17 cellular contexts compared by ENCODE assay signal in genomic region chr2:169711751-169712509, GRCh38. TPM values are rescaled to one million over a fixed set of nuclear protein-coding genes. Genes with fewer than 3 reads are reported as not detected.
A peak's percentile ranks its signal among the peaks of the same experiment; 100 is the strongest.
DNase-seq lines count a peak whose midpoint lies in the region; TF ChIP-seq lines count a peak whose summit lies in the region.
"Had no signal": no experiment of that assay in that cellular context is flagged by ENCODE, and none has a peak within 500 bp of the region (broad histone marks: within the 10 kb centered on the region; RNA-seq: fewer than 3 reads in every experiment).

No MANE protein-coding gene starts in this region.

- peak; percentile 75 for DNase-seq in NCI-H345 (lab: John Stamatoyannopoulos, UW)
- DNase-seq in NCI-H345 treated with DMSO at 0.1 percent for 48 hours (lab: John Stamatoyannopoulos, UW; ENCODE audit: unreplicated experiment) = no peak
- peak; percentile 7 for DNase-seq in NCI-H748 treated with DMSO at 0.1 percent for 48 hours (lab: John Stamatoyannopoulos, UW)
- peak; percentile 57 to 82 for DNase-seq in erythroblast (lab: John Stamatoyannopoulos, UW)
- peak; percentile 59 for DNase-seq in pulmonary artery endothelial cell (ENCODE audit: low read depth, low spot score)
- DNase-seq in effector CD4-positive, alpha-beta T cell = no peak
- no peak for DNase-seq in DMS114 treated with DMSO at 0.1 percent for 48 hours (lab: John Stamatoyannopoulos, UW; ENCODE audit: unreplicated experiment)
- DNase-seq in activated effector memory CD4-positive, alpha-beta T cell treated with anti-CD3 and anti-CD28 coated beads, Interleukin-2, amount 50 U/mL, for 16 hours = no peak
- DNase-seq: activated T-cell treated with anti-CD3 and anti-CD28 coated beads, Interleukin-2, amount 50 U/mL, for 4 hours; DMS79 treated with DMSO at 0.1 percent for 48 hours; left lung; NCI-H1048; NCI-H526 treated with DMSO at 0.1 percent for 48 hours; T1000 had no signal

- TF ChIP-seq POLR2A in erythroblast (IDR thresholded peaks at IDR 0.05; ENCODE audit: low read length) = no peak

RNA-seq across cellular contexts. Expression of gene PHOSPHO2, which starts 17.7 kb away (rescaled TPM):
- 1.5 and 2.0 TPM in 2 replicates for total RNA-seq in pulmonary artery endothelial cell

RNA-seq across cellular contexts. Expression of gene CFAP210, which starts 17.7 kb away (rescaled TPM):
- not detected in 2 replicates for total RNA-seq in pulmonary artery endothelial cell
- total RNA-seq: fibroblast of villous mesenchyme, subcutaneous adipose tissue, urinary bladder had no signal

RNA-seq across cellular contexts. Expression of gene KLHL23, which starts 21.7 kb away (rescaled TPM):
- 15.6 and 17.1 TPM in 2 replicates for total RNA-seq in pulmonary artery endothelial cell

Comparison
In these comparisons a context has a peak if more than half of its experiments do, and no peak if none do; other contexts are left out.
1. DNase-seq: peak in NCI-H345 (single experiment), NCI-H748 treated with DMSO at 0.1 percent for 48 hours (single experiment), erythroblast (2 of 2) and pulmonary artery endothelial cell (single experiment); none in NCI-H345 treated with DMSO at 0.1 percent for 48 hours (single experiment), effector CD4-positive, alpha-beta T cell (single experiment), DMS114 treated with DMSO at 0.1 percent for 48 hours (single experiment) and activated effector memory CD4-positive, alpha-beta T cell treated with anti-CD3 and anti-CD28 coated beads, Interleukin-2, amount 50 U/mL, for 16 hours (single experiment).